ENCODE assay signal across 24 cellular contexts in genomic region chr9:16223074-16223871, GRCh38.
DNase-seq lines count a peak whose midpoint lies in the region; ATAC-seq and TF ChIP-seq lines count a peak whose summit lies in the region.
"Had no signal": no experiment of that assay in that cellular context is flagged by ENCODE, and none has a peak within 500 bp of the region (broad histone marks: within the 10 kb centered on the region; RNA-seq: fewer than 3 reads in every experiment).

No MANE protein-coding gene starts in this region.

- no peaks in the 10 kb centered on the region for H3K36me3 ChIP-seq in hepatocyte (replicated peaks; ENCODE audit: insufficient read depth, low read depth)
- no peaks in the 10 kb centered on the region for H3K36me3 ChIP-seq in transverse colon
- H3K36me3 ChIP-seq: HAP-1, neutrophil, SJSA1 had no signal

- H4K20me1 ChIP-seq in hepatocyte (ENCODE audit: insufficient read depth, poor library complexity, severe bottlenecking) = no peaks in the 10 kb centered on the region

- peak overlapping the region; percentile 37 for H3K4me2 ChIP-seq in hepatocyte

- intact Hi-C loops in transverse colon (cut with DNase I; ENCODE audit: low total_unique reads) = no loop called here

- TF ChIP-seq EP300 in transverse colon (IDR thresholded peaks at IDR 0.05; ENCODE audit: low read depth) = no peak

- in situ Hi-C loops in transverse colon (cut with MboI; ENCODE audit: low pct_ligation_motif_present in 1 of 4, low pct_unique_long_range_greater_than_20kb in 1 of 4, low sequenced_read_pairs in 3 of 4) = no loop called here

- H3K4me1 ChIP-seq in hepatocyte (ENCODE audit: insufficient read depth) (peaks cover 7% of the 10 kb centered on the region), transverse colon (peaks cover 0 to 24% (median 7%) of the 10 kb centered on the region in 4 donors)
- H3K4me1 ChIP-seq: body of pancreas, testis had no signal

- DNase-seq in NCI-H2171 treated with DMSO at 0.1 percent for 48 hours (lab: John Stamatoyannopoulos, UW) (peak; percentile 4), NCI-H2171 (lab: John Stamatoyannopoulos, UW) (no peak), NCI-H345 treated with DMSO at 0.1 percent for 48 hours (lab: John Stamatoyannopoulos, UW; ENCODE audit: unreplicated experiment) (peak; percentile 4), hepatocyte (ENCODE audit: low spot score) (peak; percentile 71), transverse colon (peak; percentile 74), cerebellum (ENCODE audit: low spot score) (no peak), activated gamma-delta T cell treated with Interleukin-2 at 50 U/mL for 16 hours (no peak)
- DNase-seq: activated CD4-positive, CD25-positive, alpha-beta regulatory T cell treated with anti-CD3 and anti-CD28 coated beads, Interleukin-2, amount 50 U/mL, for 72 hours; activated naive CD8-positive, alpha-beta T cell treated with anti-CD3 and anti-CD28 coated beads, Interleukin-2, amount 10 ng/mL, durations not matched to agents 7 days and 5 days; body of pancreas; cortex of kidney; foreskin melanocyte; KG1; NCI-H1092; NCI-H446; T1000; testis had no signal

- no peaks in the 10 kb centered on the region for H3K9me2 ChIP-seq in hepatocyte (replicated peaks; ENCODE audit: insufficient read depth)

- no peak overlapping the region for H3K4me3 ChIP-seq in hepatocyte
- no peak overlapping the region for H3K4me3 ChIP-seq in transverse colon
- H3K4me3 ChIP-seq: body of pancreas, HAP-1, SJSA1, testis had no signal

- H3K9me3 ChIP-seq in hepatocyte (ENCODE audit: low read depth) (no peaks in the 10 kb centered on the region), transverse colon (no peaks in the 10 kb centered on the region)
- H3K9me3 ChIP-seq: body of pancreas, HAP-1, neutrophil, SJSA1, testis had no signal

- H2AFZ ChIP-seq in hepatocyte = no peak overlapping the region

- H3K27me3 ChIP-seq in hepatocyte = no peaks in the 10 kb centered on the region
- H3K27me3 ChIP-seq in transverse colon = no peaks in the 10 kb centered on the region
- H3K27me3 ChIP-seq: neutrophil, SJSA1, testis had no signal

- H3K27ac ChIP-seq in hepatocyte (no peak overlapping the region), transverse colon (no peak overlapping the region)
- H3K27ac ChIP-seq: body of pancreas, C4-2B, epithelial cell of prostate, neutrophil, SJSA1, testis had no signal

- WGBS in hepatocyte (ENCODE audit: low lambda C conversion rate, missing lambda C conversion rate) = 87% methylated on average over 17 of the region's 17 CpGs
- WGBS in transverse colon (ENCODE audit: low coverage in 1 of 2), 2 donors = 72% methylated on average over 17 of the region's 17 CpGs; no CpG with 5 or more reads in 1 of the 2 donors

- no peak for ATAC-seq in GM18868 (IDR thresholded peaks at IDR 0.05; ENCODE audit: unreplicated experiment)
- ATAC-seq: body of pancreas, left lobe of liver had no signal

- TF ChIP-seq POLR2A in transverse colon (IDR thresholded peaks at IDR 0.05) = no peak

- no peak for TF ChIP-seq CTCF in hepatocyte (IDR thresholded peaks at IDR 0.05; ENCODE audit: poor library complexity)
- no peak for TF ChIP-seq CTCF in transverse colon (IDR thresholded peaks at IDR 0.05)

- no peaks in the 10 kb centered on the region for H3K79me2 ChIP-seq in hepatocyte

Comparison
In these comparisons a context has a peak if more than half of its experiments do, and no peak if none do; other contexts are left out.
1. DNase-seq: peak in NCI-H2171 treated with DMSO at 0.1 percent for 48 hours (single experiment), NCI-H345 treated with DMSO at 0.1 percent for 48 hours (single experiment), hepatocyte (single experiment) and transverse colon (single experiment); none in NCI-H2171 (single experiment), cerebellum (single experiment) and activated gamma-delta T cell treated with Interleukin-2 at 50 U/mL for 16 hours (single experiment).